Comparison of ENCODE assay signal across 8 cellular contexts in genomic region chr7:77393261-77393660, GRCh38. TPM values are rescaled to one million over a fixed set of nuclear protein-coding genes. Genes with fewer than 3 reads are reported as not detected.
DNase-seq lines count a peak whose midpoint lies in the region; ATAC-seq lines count a peak whose summit lies in the region.

No MANE protein-coding gene starts in this region.

- POLR2A ChIA-PET in activated CD4-positive, alpha-beta T cell treated with anti-CD3 and anti-CD28 coated beads for 36 hours (lab: Charles Lee): no interaction called here

- DNase-seq in activated CD4-positive, alpha-beta T cell treated with anti-CD3 and anti-CD28 coated beads for 36 hours: peak; percentile 72
- no peak for DNase-seq in activated CD4-positive, alpha-beta T cell treated with anti-CD3 and anti-CD28 coated beads for 1 hour
- DNase-seq in activated T-cell treated with anti-CD3 and anti-CD28 coated beads, Interleukin-2, amount 50 U/mL, for 48 hours: peak; percentile 51 to 63
- peak; percentile 11 for DNase-seq in stimulated activated CD8-positive, alpha-beta memory T cell treated with anti-CD3 and anti-CD28 coated beads, Interleukin-12 subunit alpha, Interleukin-12 subunit beta, amount 100 ng/mL, for 24 hours (ENCODE audit: extremely low read depth)
- DNase-seq in DMS 273 treated with DMSO at 0.1 percent for 48 hours (lab: John Stamatoyannopoulos, UW) (no peak), midbrain (lab: John Stamatoyannopoulos, UW) (no peak), ecto neural progenitor cell (ENCODE audit: low spot score) (no peak)

- no peaks in the 10 kb centered on the region for H3K27me3 Mint-ChIP-seq in activated CD4-positive, alpha-beta T cell treated with anti-CD3 and anti-CD28 coated beads for 36 hours

- intact Hi-C loops in activated CD4-positive, alpha-beta T cell treated with anti-CD3 and anti-CD28 coated beads for 36 hours (cut with DNase I, micrococcal nuclease): loop anchor here (1.0 to 5.0 kb wide), 6 partner anchors 10 to 144 kb away; partner anchors contain the start of genes GSAP (in 1 of the 2) and PTPN12 (in 1 of the 2)

- H3K9me3 Mint-ChIP-seq in activated CD4-positive, alpha-beta T cell treated with anti-CD3 and anti-CD28 coated beads for 36 hours (ENCODE audit: low read depth): no peaks in the 10 kb centered on the region

- H3K4me1 Mint-ChIP-seq in activated CD4-positive, alpha-beta T cell treated with anti-CD3 and anti-CD28 coated beads for 36 hours: peaks cover 26% of the 10 kb centered on the region

- no peak overlapping the region for H3K27ac Mint-ChIP-seq in activated CD4-positive, alpha-beta T cell treated with anti-CD3 and anti-CD28 coated beads for 36 hours

- ATAC-seq in activated CD4-positive, alpha-beta T cell treated with anti-CD3 and anti-CD28 coated beads for 36 hours: peak; percentile 98
- peak; percentile 92 for ATAC-seq in HG03103 (IDR thresholded peaks at IDR 0.05; ENCODE audit: low read depth, unreplicated experiment)

- CTCF ChIA-PET in activated CD4-positive, alpha-beta T cell treated with anti-CD3 and anti-CD28 coated beads for 36 hours (lab: Charles Lee): no interaction called here

- H3K4me3 Mint-ChIP-seq in activated CD4-positive, alpha-beta T cell treated with anti-CD3 and anti-CD28 coated beads for 36 hours: no peak overlapping the region

- peaks cover 2% of the 10 kb centered on the region for H3K36me3 Mint-ChIP-seq in activated CD4-positive, alpha-beta T cell treated with anti-CD3 and anti-CD28 coated beads for 36 hours (ENCODE audit: low read depth)

RNA-seq across cellular contexts. Expression of gene GSAP, which starts 22.9 kb away (rescaled TPM):
- 1 to 10 TPM; 1.1 to 1.4 TPM for total RNA-seq in activated CD4-positive, alpha-beta T cell treated with anti-CD3 and anti-CD28 coated beads for 36 hours

Comparison
In these comparisons a context has a peak if more than half of its experiments do, and no peak if none do; other contexts are left out.
1. DNase-seq: peak in activated CD4-positive, alpha-beta T cell treated with anti-CD3 and anti-CD28 coated beads for 36 hours (single experiment), activated T-cell treated with anti-CD3 and anti-CD28 coated beads, Interleukin-2, amount 50 U/mL, for 48 hours (2 of 2) and stimulated activated CD8-positive, alpha-beta memory T cell treated with anti-CD3 and anti-CD28 coated beads, Interleukin-12 subunit alpha, Interleukin-12 subunit beta, amount 100 ng/mL, for 24 hours (single experiment); none in activated CD4-positive, alpha-beta T cell treated with anti-CD3 and anti-CD28 coated beads for 1 hour (single experiment), DMS 273 treated with DMSO at 0.1 percent for 48 hours (single experiment), midbrain (single experiment) and ecto neural progenitor cell (single experiment).